ENCODE assay signal across 4 cellular contexts in genomic region chr17:32118835-32119234, GRCh38.
"Had no signal": no experiment of that assay in that cellular context is flagged by ENCODE, and none has a peak within 500 bp of the region (broad histone marks: within the 10 kb centered on the region; RNA-seq: fewer than 3 reads in every experiment).

No MANE protein-coding gene starts in this region.

- H3K9me3 Mint-ChIP-seq: GM23338, H9, IgD-negative memory B cell had no signal

- H3K4me1 Mint-ChIP-seq: IgD-negative memory B cell had no signal

- ATAC-seq: GM23338, HCT116 had no signal

- H3K36me3 Mint-ChIP-seq: IgD-negative memory B cell had no signal

- H3K27ac Mint-ChIP-seq: GM23338, H9 had no signal

- H2AFZ ChIP-seq: GM23338 had no signal

- H3K4me3 Mint-ChIP-seq: GM23338, H9, IgD-negative memory B cell had no signal

- H3K4me3 ChIP-seq: GM23338 had no signal

- H3K4me2 ChIP-seq: GM23338 had no signal
